In the genomic region with DNA sequence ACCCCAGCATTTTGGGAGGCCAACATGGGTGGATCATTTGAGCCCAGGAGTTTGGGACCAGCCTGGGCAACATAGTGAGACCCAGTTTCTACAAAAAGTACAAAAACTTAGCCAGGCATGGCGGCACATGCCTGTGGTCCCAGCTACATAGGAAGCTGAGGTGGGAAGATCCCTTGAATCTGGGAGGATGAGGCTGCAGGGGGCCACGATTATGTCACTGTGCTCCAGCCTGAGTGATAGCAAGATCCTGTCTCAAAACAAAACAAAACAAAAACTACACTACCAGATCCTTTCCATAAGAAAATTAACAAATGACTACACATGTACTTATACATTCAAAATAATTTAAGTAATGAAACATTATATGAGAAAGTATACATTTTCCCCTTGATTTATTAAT, we compare ENCODE assay signal across 1 cellular context.
TF ChIP-seq lines count a peak whose summit lies in the region.

No MANE protein-coding gene starts in this region.

TF ChIP-seq in A549, 52 proteins besides CTCF, POLR2A, EP300 and RAD21 (continued from another document):
- TF ChIP-seq, protein P1, sequence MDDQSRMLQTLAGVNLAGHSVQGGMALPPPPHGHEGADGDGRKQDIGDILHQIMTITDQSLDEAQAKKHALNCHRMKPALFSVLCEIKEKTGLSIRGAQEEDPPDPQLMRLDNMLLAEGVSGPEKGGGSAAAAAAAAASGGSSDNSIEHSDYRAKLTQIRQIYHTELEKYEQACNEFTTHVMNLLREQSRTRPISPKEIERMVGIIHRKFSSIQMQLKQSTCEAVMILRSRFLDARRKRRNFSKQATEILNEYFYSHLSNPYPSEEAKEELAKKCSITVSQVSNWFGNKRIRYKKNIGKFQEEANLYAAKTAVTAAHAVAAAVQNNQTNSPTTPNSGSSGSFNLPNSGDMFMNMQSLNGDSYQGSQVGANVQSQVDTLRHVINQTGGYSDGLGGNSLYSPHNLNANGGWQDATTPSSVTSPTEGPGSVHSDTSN (IDR thresholded peaks at IDR 0.05): no peak
- TF ChIP-seq CBX8 (IDR thresholded peaks at IDR 0.05): no peak
- no peak for TF ChIP-seq NR3C1 (IDR thresholded peaks at IDR 0.05)
- TF ChIP-seq CEBPB (IDR thresholded peaks at IDR 0.05): no peak
- TF ChIP-seq MAZ (IDR thresholded peaks at IDR 0.05; ENCODE audit: borderline replicate concordance, low read depth, low read length): no peak
